ENCODE assay signal across 1 cellular context in genomic region chr7:127588019-127588696, GRCh38.
TF ChIP-seq lines count a peak whose summit lies in the region.

Gene ARF5 (plus strand): TSS chr7:127588411. CDS start chr7:127588499, 88 bp downstream.

TF ChIP-seq in K562, 482 proteins besides CTCF, POLR2A, EP300 and RAD21 (continued from another document and continues in another):
- TF ChIP-seq TFE3 (CRISPR knock-in tag; IDR thresholded peaks at IDR 0.05) (no peak), PRDM10 (IDR thresholded peaks at IDR 0.05; ENCODE audit: partially characterized antibody) (no peak), TSHZ1 (CRISPR knock-in tag; IDR thresholded peaks at IDR 0.05) (no peak), ZNF354B (CRISPR knock-in tag; IDR thresholded peaks at IDR 0.05) (no peak), SRF (CRISPR knock-in tag; IDR thresholded peaks at IDR 0.05) (peak in 1 of 2 experiments; percentile 40; a peak in 1 of 4 replicates), PHTF2 (CRISPR knock-in tag; IDR thresholded peaks at IDR 0.05) (no peak), POLR2G (IDR thresholded peaks at IDR 0.05; ENCODE audit: low read depth, low read length) (peak; percentile 87), SMAD3 (CRISPR knock-in tag; conservative IDR thresholded peaks at IDR 0.05) (0 out of 2 replicates have a peak, but pooled peaks have one; percentile 56), ZBTB26 (CRISPR knock-in tag; IDR thresholded peaks at IDR 0.05) (no peak), ZMIZ1 (IDR thresholded peaks at IDR 0.05; ENCODE audit: low read depth in 2 of 2, low read length in 2 of 2) (peak in 1 of 2 experiments; percentile 11; a peak in 1 of 4 replicates), TAF7 (tag; IDR thresholded peaks at IDR 0.05) (0 out of 2 replicates have a peak, but pooled peaks have one; percentile 9), LARP7 (IDR thresholded peaks at IDR 0.05) (no peak), GABPB2 (CRISPR knock-in tag; conservative IDR thresholded peaks at IDR 0.05) (no peak), ZNF395 (CRISPR knock-in tag; IDR thresholded peaks at IDR 0.05) (peak; percentile 73; the same call in 1 of the 2 replicates), SMARCB1 (IDR thresholded peaks at IDR 0.05; ENCODE audit: insufficient read length, low read depth) (no peak), ARID1B (IDR thresholded peaks at IDR 0.05) (peak; percentile 35; the same call in 1 of the 2 replicates), CBFA2T2 (conservative IDR thresholded peaks at IDR 0.05) (no peak), ZBTB12 (CRISPR knock-in tag; IDR thresholded peaks at IDR 0.05) (peak; percentile 73; the same call in 1 of the 2 replicates), RBM22 (IDR thresholded peaks at IDR 0.05; ENCODE audit: low read depth, low read length, poor library complexity, severe bottlenecking) (peak; percentile 26), PPARD (CRISPR knock-in tag; IDR thresholded peaks at IDR 0.05) (no peak), MAZ (CRISPR knock-in tag; conservative IDR thresholded peaks at IDR 0.05 in 1 of 2, IDR thresholded peaks at IDR 0.05 in 1 of 2) (peak; percentile 22 to 50; a peak in 2 of 4 replicates), THRAP3 (IDR thresholded peaks at IDR 0.05; ENCODE audit: borderline replicate concordance) (no peak), RUNX1 (IDR thresholded peaks at IDR 0.05; ENCODE audit: low read depth) (peak; percentile 5; the same call in 1 of the 2 replicates), ATF4 (CRISPR knock-in tag; IDR thresholded peaks at IDR 0.05) (no peak; the same call in 1 of the 2 replicates), KDM4B (IDR thresholded peaks at IDR 0.05; ENCODE audit: borderline replicate concordance in 2 of 2, low read depth in 1 of 2) (peak in 1 of 2 experiments; percentile 39; a peak in 1 of 4 replicates), CREM (IDR thresholded peaks at IDR 0.05; ENCODE audit: low read depth) (peak; percentile 96), E4F1 (CRISPR knock-in tag; IDR thresholded peaks at IDR 0.05; ENCODE audit: borderline replicate concordance) (0 out of 2 replicates have a peak, but pooled peaks have one; percentile 32), ZC3H8 (IDR thresholded peaks at IDR 0.05) (no peak), FOXA1 (IDR thresholded peaks at IDR 0.05; ENCODE audit: borderline replicate concordance) (no peak), ZNF263 (CRISPR knock-in tag; IDR thresholded peaks at IDR 0.05; ENCODE audit: borderline replicate concordance) (no peak), MCM5 (IDR thresholded peaks at IDR 0.05; ENCODE audit: low read depth) (no peak), NR3C1 (CRISPR knock-in tag; IDR thresholded peaks at IDR 0.05) (no peak), MAFF (IDR thresholded peaks at IDR 0.05; ENCODE audit: low read length) (no peak), SNRNP70 (optimal IDR thresholded peaks at IDR 0.05; ENCODE audit: low read depth, low read length) (no peak), U2AF1 (optimal IDR thresholded peaks at IDR 0.05; ENCODE audit: low read depth, low read length) (peak; percentile 54), RFX7 (CRISPR knock-in tag; IDR thresholded peaks at IDR 0.05) (no peak), MBD2 (IDR thresholded peaks at IDR 0.05; ENCODE audit: borderline replicate concordance, low read depth) (peak; percentile 54), ZNF76 (CRISPR knock-in tag; IDR thresholded peaks at IDR 0.05; ENCODE audit: borderline replicate concordance) (peak; percentile 77), LEF1 (IDR thresholded peaks at IDR 0.05) (no peak), RBM25 (IDR thresholded peaks at IDR 0.05; ENCODE audit: low read depth, low read length, severe bottlenecking) (no peak)
